ENCODE assay signal across 8 cellular contexts in genomic region chr16:84532855-84533486, GRCh38. TPM values are rescaled to one million over a fixed set of nuclear protein-coding genes. Genes with fewer than 3 reads are reported as not detected.
DNase-seq lines count a peak whose midpoint lies in the region; ATAC-seq and TF ChIP-seq lines count a peak whose summit lies in the region.

No MANE protein-coding gene starts in this region.

- H3K9me3 Mint-ChIP-seq in endothelial cell (ENCODE audit: unreplicated experiment) (peaks cover 6% of the 10 kb centered on the region), T-cell (peaks cover 4 to 6% (median 6%) of the 10 kb centered on the region in 3 donors)

- TF ChIP-seq CTCF in heart left ventricle (IDR thresholded peaks at IDR 0.05) (no peak), endothelial cell (IDR thresholded peaks at IDR 0.05; ENCODE audit: unreplicated experiment) (no peak)

- H3K4me1 ChIP-seq in heart left ventricle = peaks cover 7 to 35% (median 24%) of the 10 kb centered on the region in 12 donors

- peaks cover 0 to 10% (median 0%) of the 10 kb centered on the region in 12 donors for H3K9me3 ChIP-seq in heart left ventricle

- DNase-seq in heart left ventricle = no peak
- DNase-seq in cardiac septum (ENCODE audit: low spot score) = no peak
- no peak for DNase-seq in endothelial cell (ENCODE audit: low spot score)
- peak; percentile 10 for DNase-seq in myocyte (ENCODE audit: low read depth)
- DNase-seq in SW 1271 (lab: John Stamatoyannopoulos, UW) = no peak
- no peak for DNase-seq in T-cell
- DNase-seq in kidney tubule cell (ENCODE audit: low spot score) = no peak
- DNase-seq in nucleus accumbens (lab: John Stamatoyannopoulos, UW) = no peak

- H3K36me3 Mint-ChIP-seq in endothelial cell (ENCODE audit: low read depth, unreplicated experiment) (peaks cover 17% of the 10 kb centered on the region), T-cell (peaks cover 15% of the 10 kb centered on the region)

- ATAC-seq in heart left ventricle (peak in 2 of 4 donors; percentile 21 to 23), T-cell (replicated peaks in 1 of 4) (no peak)

- no peaks in the 10 kb centered on the region for H3K27me3 ChIP-seq in heart left ventricle

- H3K27ac ChIP-seq in heart left ventricle = peak overlapping the region; percentile 46 to 84 (median 62)

- H3K4me3 ChIP-seq in heart left ventricle = no peak overlapping the region

- H3K4me3 Mint-ChIP-seq in endothelial cell (ENCODE audit: unreplicated experiment) (peak overlapping the region; percentile 71), T-cell (no peak overlapping the region)

- 63 to 68% (median 66%) methylated on average over 10 to 11 of the region's 11 CpGs for WGBS in heart left ventricle, 4 donors

- peak overlapping the region; percentile 92 for H3K27ac Mint-ChIP-seq in endothelial cell (ENCODE audit: unreplicated experiment)
- H3K27ac Mint-ChIP-seq in T-cell = no peak overlapping the region

- intact Hi-C loops in heart left ventricle (cut with DNase I) (loop anchor here in 1 of 10 donors (5.0 kb wide), 1 partner anchor 64 kb away; no protein-coding TSS in a partner anchor), cardiac septum (cut with DNase I) (no loop called here)

- POLR2A ChIA-PET in T-cell (lab: Charles Lee) = no interaction called here

- H3K36me3 ChIP-seq in heart left ventricle = no peaks in the 10 kb centered on the region

- CTCF ChIA-PET in T-cell (lab: Charles Lee) = no interaction called here

- no peak for TF ChIP-seq POLR2A in heart left ventricle (IDR thresholded peaks at IDR 0.05)

- H3K27me3 Mint-ChIP-seq in endothelial cell (ENCODE audit: unreplicated experiment) (peaks cover 12% of the 10 kb centered on the region), T-cell (no peaks in the 10 kb centered on the region)

- H3K4me1 Mint-ChIP-seq in endothelial cell (ENCODE audit: unreplicated experiment) (peaks cover 45% of the 10 kb centered on the region), T-cell (peaks cover 12 to 29% (median 15%) of the 10 kb centered on the region in 3 donors)

RNA-seq across cellular contexts. Expression of gene MEAK7, which starts 28.5 kb away (rescaled TPM):
- total RNA-seq in heart left ventricle (10 to 100 TPM in 1 of 9 donors, 1 to 10 TPM in 8; 4.0 to 13.2 (median 5.5) TPM), cardiac septum (8.5 TPM), endothelial cell (ENCODE audit: unreplicated experiment) (34.2 TPM), myocyte (7.4 and 7.8 TPM in 2 replicates), T-cell (10 to 100 TPM in 3 of 5 donors, 1 to 10 TPM in 2; 6.2 to 12.3 (median 10.2) TPM)
- 1 to 10 TPM; 2.2 to 4.0 TPM for polyA plus RNA-seq in heart left ventricle
- 16.3 TPM for polyA plus RNA-seq in myocyte (2012)
